ENCODE assay signal across 1 cellular context in genomic region chr17:76558210-76559095, GRCh38.
TF ChIP-seq lines count a peak whose summit lies in the region.

No MANE protein-coding gene starts in this region.

TF ChIP-seq in HepG2, 621 proteins besides CTCF, POLR2A, EP300 and RAD21 (continued from another document):
- TF ChIP-seq DMAP1 (CRISPR knock-in tag; IDR thresholded peaks at IDR 0.05) = no peak
- no peak for TF ChIP-seq EED (CRISPR knock-in tag; IDR thresholded peaks at IDR 0.05)
- 0 out of 2 replicates have a peak, but pooled peaks have one; percentile 25 for TF ChIP-seq MAX (IDR thresholded peaks at IDR 0.05)
- 0 out of 2 replicates have a peak, but pooled peaks have one; percentile 22 for TF ChIP-seq ZC3H4 (CRISPR knock-in tag; IDR thresholded peaks at IDR 0.05; ENCODE audit: borderline replicate concordance)
- TF ChIP-seq ZNF792 (CRISPR knock-in tag; IDR thresholded peaks at IDR 0.05) = 0 out of 2 replicates have a peak, but pooled peaks have one; percentile 41
- TF ChIP-seq ATF1 (CRISPR knock-in tag; IDR thresholded peaks at IDR 0.05) = peak; percentile 38; the same call in 1 of the 2 replicates
- 0 out of 2 replicates have a peak, but pooled peaks have one; percentile 38 for TF ChIP-seq CREB3 (CRISPR knock-in tag; IDR thresholded peaks at IDR 0.05)
- peak; percentile 65 for TF ChIP-seq GATAD1 (CRISPR knock-in tag; IDR thresholded peaks at IDR 0.05)
- 0 out of 2 replicates have a peak, but pooled peaks have one; percentile 75 for TF ChIP-seq ZSCAN20 (CRISPR knock-in tag; IDR thresholded peaks at IDR 0.05; ENCODE audit: borderline replicate concordance)
- TF ChIP-seq ELF3 (CRISPR knock-in tag; IDR thresholded peaks at IDR 0.05) = peak; percentile 36; the same call in 1 of the 2 replicates
- TF ChIP-seq SMAD9 (CRISPR knock-in tag; IDR thresholded peaks at IDR 0.05) = no peak
- TF ChIP-seq DRAP1 (CRISPR knock-in tag; IDR thresholded peaks at IDR 0.05) = 0 out of 2 replicates have a peak, but pooled peaks have one; percentile 9
- TF ChIP-seq MED1 (CRISPR knock-in tag; IDR thresholded peaks at IDR 0.05) = 0 out of 2 replicates have a peak, but pooled peaks have one; percentile 23
- TF ChIP-seq ZNF264 (CRISPR knock-in tag; IDR thresholded peaks at IDR 0.05) = 0 out of 2 replicates have a peak, but pooled peaks have one; percentile 37
- peak; percentile 54 for TF ChIP-seq POLR2AphosphoS5 (IDR thresholded peaks at IDR 0.05; ENCODE audit: low read depth, low read length)
- TF ChIP-seq RFXAP (CRISPR knock-in tag; IDR thresholded peaks at IDR 0.05; ENCODE audit: borderline replicate concordance) = no peak
- peak; percentile 90 for TF ChIP-seq KDM5A (IDR thresholded peaks at IDR 0.05; ENCODE audit: borderline replicate concordance, low read length)
